In the genomic region with DNA sequence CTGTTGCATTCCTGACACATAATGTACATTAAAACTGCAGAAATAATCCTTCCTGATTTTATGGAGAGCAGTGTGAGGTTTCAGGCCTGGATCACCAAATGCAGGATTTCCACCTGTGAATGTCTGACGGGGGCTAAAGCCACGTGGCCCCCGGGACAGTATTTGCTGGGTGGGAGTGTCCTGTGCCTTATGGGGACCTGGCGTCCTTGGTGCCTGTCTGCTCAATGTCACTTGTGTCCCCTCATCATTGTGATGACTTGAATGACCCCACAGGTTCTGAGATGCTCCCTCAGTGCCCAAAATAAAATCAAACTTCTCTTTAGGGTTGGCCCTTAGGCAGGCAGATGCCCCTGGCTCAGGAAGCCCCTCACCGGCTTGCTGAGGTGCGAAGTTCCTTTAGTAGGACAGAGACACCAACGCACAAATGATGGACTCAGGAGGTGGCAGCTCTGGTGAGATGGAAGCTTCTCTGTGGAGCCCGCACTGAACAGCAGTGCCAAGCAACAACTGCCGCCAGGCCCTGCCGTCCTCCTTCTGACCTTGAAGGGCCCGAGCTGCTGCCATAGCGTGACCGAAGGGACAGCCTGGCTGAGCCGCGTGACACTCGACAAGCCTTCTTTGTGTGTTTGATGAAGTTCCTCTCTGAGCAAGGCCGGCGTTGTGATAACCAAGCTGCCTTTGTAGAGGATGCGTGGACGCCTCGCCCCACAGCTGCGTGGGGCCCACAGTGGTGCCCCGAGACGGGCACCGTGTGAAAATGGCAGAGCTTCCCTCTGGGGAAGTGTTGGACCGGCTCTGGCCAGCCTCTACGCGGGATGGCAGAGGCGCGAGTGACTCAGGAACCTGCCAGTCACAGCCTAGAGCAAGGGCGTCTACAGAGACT, we compare ENCODE assay signal across 1 cellular context.
TF ChIP-seq lines count a peak whose summit lies in the region.

No MANE protein-coding gene starts in this region.

TF ChIP-seq in HepG2, 621 proteins besides CTCF, POLR2A, EP300 and RAD21:
- no peak for TF ChIP-seq ZNF724P (CRISPR knock-in tag; IDR thresholded peaks at IDR 0.05; ENCODE audit: borderline replicate concordance)
